Comparison of ENCODE assay signal across 12 cellular contexts in genomic region chr12:130014485-130014807, GRCh38.
DNase-seq lines count a peak whose midpoint lies in the region; ATAC-seq and TF ChIP-seq lines count a peak whose summit lies in the region.
"Had no signal": no experiment of that assay in that cellular context is flagged by ENCODE, and none has a peak within 500 bp of the region (broad histone marks: within the 10 kb centered on the region; RNA-seq: fewer than 3 reads in every experiment).

No MANE protein-coding gene starts in this region.

- H3K36me3 ChIP-seq in HUES64 (ENCODE audit: insufficient read depth, low read length) (no peaks in the 10 kb centered on the region), WERI-Rb-1 (no peaks in the 10 kb centered on the region), MM.1S (replicated peaks; ENCODE audit: insufficient read depth, low read length) (no peaks in the 10 kb centered on the region)
- H3K36me3 ChIP-seq: cardiac muscle cell had no signal

- H3K4me3 ChIP-seq in HUES64 (ENCODE audit: low read length) (peak overlapping the region; percentile 15; the same call in 1 of the 2 replicates), WERI-Rb-1 (ENCODE audit: low read depth, low read length) (no peak overlapping the region), MM.1S (ENCODE audit: low read length) (no peak overlapping the region)
- H3K4me3 ChIP-seq: cardiac muscle cell had no signal

- H4K20me1 ChIP-seq in MM.1S (ENCODE audit: insufficient read depth, low read length): no peaks in the 10 kb centered on the region

- H3K27me3 ChIP-seq in HUES64 (ENCODE audit: insufficient read depth, low read length) (peaks cover 42% of the 10 kb centered on the region), WERI-Rb-1 (ENCODE audit: insufficient read depth, low read depth, severe bottlenecking) (peaks cover 2% of the 10 kb centered on the region), MM.1S (replicated peaks; ENCODE audit: insufficient read depth, low read length) (0 out of 2 replicates have a peak, but pooled peaks cover 6% of the 10 kb centered on the region)

- TF ChIP-seq CTCF in WERI-Rb-1 (IDR thresholded peaks at IDR 0.05; ENCODE audit: low read depth, low read length) (peak; percentile 75), MM.1S (IDR thresholded peaks at IDR 0.05; ENCODE audit: low read length) (no peak)

- DNase-seq in NCI-H345 (lab: John Stamatoyannopoulos, UW) (peak; percentile 48), NCI-H345 treated with DMSO at 0.1 percent for 48 hours (lab: John Stamatoyannopoulos, UW; ENCODE audit: unreplicated experiment) (no peak), WERI-Rb-1 (peak; percentile 34), mesenteric fat pad (ENCODE audit: low spot score) (peak; percentile 41), MM.1S (no peak)
- DNase-seq: activated gamma-delta T cell treated with Interleukin-2 at 50 U/mL for 16 hours, GF-D8 had no signal

- H3K9me2 ChIP-seq in MM.1S (replicated peaks; ENCODE audit: insufficient read depth, low read length): no peaks in the 10 kb centered on the region

- no peak overlapping the region for H2AFZ ChIP-seq in MM.1S (ENCODE audit: low read length)

- peaks cover 8% of the 10 kb centered on the region for H3K4me1 ChIP-seq in HUES64 (ENCODE audit: insufficient read depth, low read length)
- no peaks in the 10 kb centered on the region for H3K4me1 ChIP-seq in MM.1S (ENCODE audit: low read length)

- H3K27ac ChIP-seq in HUES64 (ENCODE audit: low read depth, low read length): no peak overlapping the region
- no peak overlapping the region for H3K27ac ChIP-seq in WERI-Rb-1
- no peak overlapping the region for H3K27ac ChIP-seq in MM.1S (ENCODE audit: low read length)
- H3K27ac ChIP-seq: cardiac muscle cell, epithelial cell of prostate had no signal

- H3K9me3 ChIP-seq in HUES64 (ENCODE audit: insufficient read depth, low read depth, low read length) (no peaks in the 10 kb centered on the region), WERI-Rb-1 (ENCODE audit: severe bottlenecking) (no peaks in the 10 kb centered on the region), MM.1S (replicated peaks; ENCODE audit: insufficient read depth, low read length) (no peaks in the 10 kb centered on the region)

- H3K9ac ChIP-seq in HUES64 (ENCODE audit: low read depth, low read length): no peak overlapping the region
- no peak overlapping the region for H3K9ac ChIP-seq in MM.1S (ENCODE audit: low read length)

- H3F3A ChIP-seq in MM.1S (ENCODE audit: insufficient read depth, low read length): no peaks in the 10 kb centered on the region

- WGBS in HUES64: 14% methylated on average over 11 of the region's 11 CpGs

- no peaks in the 10 kb centered on the region for H3K79me2 ChIP-seq in MM.1S (ENCODE audit: low read length)

- H3K4me2 ChIP-seq in MM.1S (ENCODE audit: low read depth, low read length): no peak overlapping the region

- ATAC-seq in HG02642 (IDR thresholded peaks at IDR 0.05; ENCODE audit: poor library complexity, unreplicated experiment) (no peak), HG03175 (IDR thresholded peaks at IDR 0.05; ENCODE audit: unreplicated experiment) (no peak)

Comparison
In these comparisons a context has a peak if more than half of its experiments do, and no peak if none do; other contexts are left out.
1. DNase-seq: peak in NCI-H345 (single experiment), WERI-Rb-1 (single experiment) and mesenteric fat pad (single experiment); none in NCI-H345 treated with DMSO at 0.1 percent for 48 hours (single experiment) and MM.1S (single experiment).